Comparison of ENCODE assay signal across 1 cellular context in the genomic region with DNA sequence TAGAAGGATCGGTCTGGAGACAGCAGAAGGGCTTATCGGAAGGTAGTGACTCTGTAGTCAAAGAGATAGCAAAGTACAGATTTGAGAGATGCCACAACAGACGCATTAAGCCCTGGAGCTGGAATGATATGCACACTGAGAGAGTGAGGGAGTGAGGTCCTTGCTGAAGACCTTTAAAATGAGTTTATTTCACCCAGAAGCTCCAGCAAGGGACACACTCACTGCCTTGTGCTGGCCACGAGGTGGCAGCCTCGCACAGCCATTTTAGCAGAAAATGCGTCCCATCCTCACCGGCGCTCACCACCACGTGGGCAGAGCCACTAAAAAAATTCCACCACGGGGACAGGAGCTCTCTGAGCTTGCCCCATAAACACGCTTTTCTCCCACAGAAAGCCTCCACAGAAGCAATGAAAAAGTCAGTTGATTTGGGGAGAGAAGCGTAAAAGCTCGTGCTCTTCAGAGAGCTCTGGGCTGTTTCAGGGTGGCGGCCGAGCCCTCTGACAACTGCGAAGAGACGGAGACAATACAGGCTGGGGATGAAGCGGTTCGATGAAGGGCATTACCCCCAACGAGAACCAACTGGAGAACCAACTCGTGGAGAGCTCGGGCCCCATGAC.
TF ChIP-seq lines count a peak whose summit lies in the region.

No MANE protein-coding gene starts in this region.

TF ChIP-seq in HepG2, 621 proteins besides CTCF, POLR2A, EP300 and RAD21 (continued from another document and continues in another):
- TF ChIP-seq, protein P1, sequence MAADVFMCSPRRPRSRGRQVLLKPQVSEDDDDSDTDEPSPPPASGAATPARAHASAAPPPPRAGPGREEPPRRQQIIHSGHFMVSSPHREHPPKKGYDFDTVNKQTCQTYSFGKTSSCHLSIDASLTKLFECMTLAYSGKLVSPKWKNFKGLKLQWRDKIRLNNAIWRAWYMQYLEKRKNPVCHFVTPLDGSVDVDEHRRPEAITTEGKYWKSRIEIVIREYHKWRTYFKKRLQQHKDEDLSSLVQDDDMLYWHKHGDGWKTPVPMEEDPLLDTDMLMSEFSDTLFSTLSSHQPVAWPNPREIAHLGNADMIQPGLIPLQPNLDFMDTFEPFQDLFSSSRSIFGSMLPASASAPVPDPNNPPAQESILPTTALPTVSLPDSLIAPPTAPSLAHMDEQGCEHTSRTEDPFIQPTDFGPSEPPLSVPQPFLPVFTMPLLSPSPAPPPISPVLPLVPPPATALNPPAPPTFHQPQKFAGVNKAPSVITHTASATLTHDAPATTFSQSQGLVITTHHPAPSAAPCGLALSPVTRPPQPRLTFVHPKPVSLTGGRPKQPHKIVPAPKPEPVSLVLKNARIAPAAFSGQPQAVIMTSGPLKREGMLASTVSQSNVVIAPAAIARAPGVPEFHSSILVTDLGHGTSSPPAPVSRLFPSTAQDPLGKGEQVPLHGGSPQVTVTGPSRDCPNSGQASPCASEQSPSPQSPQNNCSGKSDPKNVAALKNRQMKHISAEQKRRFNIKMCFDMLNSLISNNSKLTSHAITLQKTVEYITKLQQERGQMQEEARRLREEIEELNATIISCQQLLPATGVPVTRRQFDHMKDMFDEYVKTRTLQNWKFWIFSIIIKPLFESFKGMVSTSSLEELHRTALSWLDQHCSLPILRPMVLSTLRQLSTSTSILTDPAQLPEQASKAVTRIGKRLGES (CRISPR knock-in tag; IDR thresholded peaks at IDR 0.05; ENCODE audit: borderline replicate concordance): no peak
- peak; percentile 87 for TF ChIP-seq MYC (CRISPR knock-in tag; IDR thresholded peaks at IDR 0.05; ENCODE audit: borderline replicate concordance)
- TF ChIP-seq ZNF446 (CRISPR knock-in tag; IDR thresholded peaks at IDR 0.05): no peak
- TF ChIP-seq KLF12 (CRISPR knock-in tag; IDR thresholded peaks at IDR 0.05; ENCODE audit: borderline replicate concordance): no peak
- 0 out of 2 replicates have a peak, but pooled peaks have one; percentile 15 for TF ChIP-seq ZFY (CRISPR knock-in tag; IDR thresholded peaks at IDR 0.05)
- TF ChIP-seq, protein P2, sequence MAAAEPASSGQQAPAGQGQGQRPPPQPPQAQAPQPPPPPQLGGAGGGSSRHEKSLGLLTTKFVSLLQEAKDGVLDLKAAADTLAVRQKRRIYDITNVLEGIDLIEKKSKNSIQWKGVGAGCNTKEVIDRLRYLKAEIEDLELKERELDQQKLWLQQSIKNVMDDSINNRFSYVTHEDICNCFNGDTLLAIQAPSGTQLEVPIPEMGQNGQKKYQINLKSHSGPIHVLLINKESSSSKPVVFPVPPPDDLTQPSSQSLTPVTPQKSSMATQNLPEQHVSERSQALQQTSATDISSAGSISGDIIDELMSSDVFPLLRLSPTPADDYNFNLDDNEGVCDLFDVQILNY (CRISPR knock-in tag; conservative IDR thresholded peaks at IDR 0.05): no peak
- TF ChIP-seq HNRNPUL1 (IDR thresholded peaks at IDR 0.05; ENCODE audit: low read depth, low read length): no peak
- TF ChIP-seq NKX3-1 (CRISPR knock-in tag; IDR thresholded peaks at IDR 0.05): no peak
- 0 out of 2 replicates have a peak, but pooled peaks have one; percentile 19 for TF ChIP-seq KMT2B (CRISPR knock-in tag; IDR thresholded peaks at IDR 0.05)
- no peak for TF ChIP-seq SRSF4 (IDR thresholded peaks at IDR 0.05; ENCODE audit: low read depth, low read length, poor library complexity, severe bottlenecking)
- TF ChIP-seq, protein P3, sequence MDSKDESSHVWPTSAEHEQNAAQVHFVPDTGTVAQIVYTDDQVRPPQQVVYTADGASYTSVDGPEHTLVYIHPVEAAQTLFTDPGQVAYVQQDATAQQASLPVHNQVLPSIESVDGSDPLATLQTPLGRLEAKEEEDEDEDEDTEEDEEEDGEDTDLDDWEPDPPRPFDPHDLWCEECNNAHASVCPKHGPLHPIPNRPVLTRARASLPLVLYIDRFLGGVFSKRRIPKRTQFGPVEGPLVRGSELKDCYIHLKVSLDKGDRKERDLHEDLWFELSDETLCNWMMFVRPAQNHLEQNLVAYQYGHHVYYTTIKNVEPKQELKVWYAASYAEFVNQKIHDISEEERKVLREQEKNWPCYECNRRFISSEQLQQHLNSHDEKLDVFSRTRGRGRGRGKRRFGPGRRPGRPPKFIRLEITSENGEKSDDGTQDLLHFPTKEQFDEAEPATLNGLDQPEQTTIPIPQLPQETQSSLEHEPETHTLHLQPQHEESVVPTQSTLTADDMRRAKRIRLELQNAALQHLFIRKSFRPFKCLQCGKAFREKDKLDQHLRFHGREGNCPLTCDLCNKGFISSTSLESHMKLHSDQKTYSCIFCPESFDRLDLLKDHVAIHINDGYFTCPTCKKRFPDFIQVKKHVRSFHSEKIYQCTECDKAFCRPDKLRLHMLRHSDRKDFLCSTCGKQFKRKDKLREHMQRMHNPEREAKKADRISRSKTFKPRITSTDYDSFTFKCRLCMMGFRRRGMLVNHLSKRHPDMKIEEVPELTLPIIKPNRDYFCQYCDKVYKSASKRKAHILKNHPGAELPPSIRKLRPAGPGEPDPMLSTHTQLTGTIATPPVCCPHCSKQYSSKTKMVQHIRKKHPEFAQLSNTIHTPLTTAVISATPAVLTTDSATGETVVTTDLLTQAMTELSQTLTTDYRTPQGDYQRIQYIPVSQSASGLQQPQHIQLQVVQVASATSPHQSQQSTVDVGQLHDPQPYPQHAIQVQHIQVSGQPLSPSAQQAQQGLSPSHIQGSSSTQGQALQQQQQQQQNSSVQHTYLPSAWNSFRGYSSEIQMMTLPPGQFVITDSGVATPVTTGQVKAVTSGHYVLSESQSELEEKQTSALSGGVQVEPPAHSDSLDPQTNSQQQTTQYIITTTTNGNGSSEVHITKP (CRISPR knock-in tag; IDR thresholded peaks at IDR 0.05; ENCODE audit: low read depth): no peak
- no peak for TF ChIP-seq ZNF263 (CRISPR knock-in tag; IDR thresholded peaks at IDR 0.05)
- TF ChIP-seq, protein P4, sequence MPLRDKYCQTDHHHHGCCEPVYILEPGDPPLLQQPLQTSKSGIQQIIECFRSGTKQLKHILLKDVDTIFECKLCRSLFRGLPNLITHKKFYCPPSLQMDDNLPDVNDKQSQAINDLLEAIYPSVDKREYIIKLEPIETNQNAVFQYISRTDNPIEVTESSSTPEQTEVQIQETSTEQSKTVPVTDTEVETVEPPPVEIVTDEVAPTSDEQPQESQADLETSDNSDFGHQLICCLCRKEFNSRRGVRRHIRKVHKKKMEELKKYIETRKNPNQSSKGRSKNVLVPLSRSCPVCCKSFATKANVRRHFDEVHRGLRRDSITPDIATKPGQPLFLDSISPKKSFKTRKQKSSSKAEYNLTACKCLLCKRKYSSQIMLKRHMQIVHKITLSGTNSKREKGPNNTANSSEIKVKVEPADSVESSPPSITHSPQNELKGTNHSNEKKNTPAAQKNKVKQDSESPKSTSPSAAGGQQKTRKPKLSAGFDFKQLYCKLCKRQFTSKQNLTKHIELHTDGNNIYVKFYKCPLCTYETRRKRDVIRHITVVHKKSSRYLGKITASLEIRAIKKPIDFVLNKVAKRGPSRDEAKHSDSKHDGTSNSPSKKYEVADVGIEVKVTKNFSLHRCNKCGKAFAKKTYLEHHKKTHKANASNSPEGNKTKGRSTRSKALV (CRISPR knock-in tag; IDR thresholded peaks at IDR 0.05): no peak
- TF ChIP-seq TAF1 (CRISPR knock-in tag; IDR thresholded peaks at IDR 0.05): no peak
- TF ChIP-seq ZZZ3 (CRISPR knock-in tag; IDR thresholded peaks at IDR 0.05; ENCODE audit: borderline replicate concordance): no peak
- no peak for TF ChIP-seq SOX13 (IDR thresholded peaks at IDR 0.05)
- peak in 1 of 2 experiments; percentile 13; a peak in 1 of 4 replicates for TF ChIP-seq SOX13 (CRISPR knock-in tag; conservative IDR thresholded peaks at IDR 0.05 in 1 of 2, IDR thresholded peaks at IDR 0.05 in 1 of 2)
- TF ChIP-seq ZNF766 (CRISPR knock-in tag; IDR thresholded peaks at IDR 0.05; ENCODE audit: borderline replicate concordance): no peak
- TF ChIP-seq SMAD9 (CRISPR knock-in tag; IDR thresholded peaks at IDR 0.05): no peak
- no peak for TF ChIP-seq ZNF484 (CRISPR knock-in tag; IDR thresholded peaks at IDR 0.05; ENCODE audit: borderline replicate concordance, low read depth)
- TF ChIP-seq ZNF841 (CRISPR knock-in tag; IDR thresholded peaks at IDR 0.05; ENCODE audit: borderline replicate concordance): no peak
- TF ChIP-seq SSRP1 (CRISPR knock-in tag; IDR thresholded peaks at IDR 0.05): peak; percentile 35; the same call in 1 of the 2 replicates
- TF ChIP-seq, protein P5, sequence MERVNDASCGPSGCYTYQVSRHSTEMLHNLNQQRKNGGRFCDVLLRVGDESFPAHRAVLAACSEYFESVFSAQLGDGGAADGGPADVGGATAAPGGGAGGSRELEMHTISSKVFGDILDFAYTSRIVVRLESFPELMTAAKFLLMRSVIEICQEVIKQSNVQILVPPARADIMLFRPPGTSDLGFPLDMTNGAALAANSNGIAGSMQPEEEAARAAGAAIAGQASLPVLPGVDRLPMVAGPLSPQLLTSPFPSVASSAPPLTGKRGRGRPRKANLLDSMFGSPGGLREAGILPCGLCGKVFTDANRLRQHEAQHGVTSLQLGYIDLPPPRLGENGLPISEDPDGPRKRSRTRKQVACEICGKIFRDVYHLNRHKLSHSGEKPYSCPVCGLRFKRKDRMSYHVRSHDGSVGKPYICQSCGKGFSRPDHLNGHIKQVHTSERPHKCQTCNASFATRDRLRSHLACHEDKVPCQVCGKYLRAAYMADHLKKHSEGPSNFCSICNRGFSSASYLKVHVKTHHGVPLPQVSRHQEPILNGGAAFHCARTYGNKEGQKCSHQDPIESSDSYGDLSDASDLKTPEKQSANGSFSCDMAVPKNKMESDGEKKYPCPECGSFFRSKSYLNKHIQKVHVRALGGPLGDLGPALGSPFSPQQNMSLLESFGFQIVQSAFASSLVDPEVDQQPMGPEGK (CRISPR knock-in tag; IDR thresholded peaks at IDR 0.05): no peak
- TF ChIP-seq PTBP1 (IDR thresholded peaks at IDR 0.05; ENCODE audit: low read depth, low read length, poor library complexity, severe bottlenecking): peak; percentile 49
- TF ChIP-seq, protein P6, sequence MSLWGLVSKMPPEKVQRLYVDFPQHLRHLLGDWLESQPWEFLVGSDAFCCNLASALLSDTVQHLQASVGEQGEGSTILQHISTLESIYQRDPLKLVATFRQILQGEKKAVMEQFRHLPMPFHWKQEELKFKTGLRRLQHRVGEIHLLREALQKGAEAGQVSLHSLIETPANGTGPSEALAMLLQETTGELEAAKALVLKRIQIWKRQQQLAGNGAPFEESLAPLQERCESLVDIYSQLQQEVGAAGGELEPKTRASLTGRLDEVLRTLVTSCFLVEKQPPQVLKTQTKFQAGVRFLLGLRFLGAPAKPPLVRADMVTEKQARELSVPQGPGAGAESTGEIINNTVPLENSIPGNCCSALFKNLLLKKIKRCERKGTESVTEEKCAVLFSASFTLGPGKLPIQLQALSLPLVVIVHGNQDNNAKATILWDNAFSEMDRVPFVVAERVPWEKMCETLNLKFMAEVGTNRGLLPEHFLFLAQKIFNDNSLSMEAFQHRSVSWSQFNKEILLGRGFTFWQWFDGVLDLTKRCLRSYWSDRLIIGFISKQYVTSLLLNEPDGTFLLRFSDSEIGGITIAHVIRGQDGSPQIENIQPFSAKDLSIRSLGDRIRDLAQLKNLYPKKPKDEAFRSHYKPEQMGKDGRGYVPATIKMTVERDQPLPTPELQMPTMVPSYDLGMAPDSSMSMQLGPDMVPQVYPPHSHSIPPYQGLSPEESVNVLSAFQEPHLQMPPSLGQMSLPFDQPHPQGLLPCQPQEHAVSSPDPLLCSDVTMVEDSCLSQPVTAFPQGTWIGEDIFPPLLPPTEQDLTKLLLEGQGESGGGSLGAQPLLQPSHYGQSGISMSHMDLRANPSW (CRISPR knock-in tag; IDR thresholded peaks at IDR 0.05; ENCODE audit: borderline replicate concordance): no peak
- TF ChIP-seq ZFP1 (CRISPR knock-in tag; IDR thresholded peaks at IDR 0.05): no peak
- no peak for TF ChIP-seq FOSL1 (CRISPR knock-in tag; IDR thresholded peaks at IDR 0.05; ENCODE audit: borderline replicate concordance)
- TF ChIP-seq ZNF382 (CRISPR knock-in tag; IDR thresholded peaks at IDR 0.05; ENCODE audit: borderline replicate concordance): no peak
- TF ChIP-seq KLF6 (CRISPR knock-in tag; IDR thresholded peaks at IDR 0.05): 0 out of 2 replicates have a peak, but pooled peaks have one; percentile 36
- TF ChIP-seq, protein P7, sequence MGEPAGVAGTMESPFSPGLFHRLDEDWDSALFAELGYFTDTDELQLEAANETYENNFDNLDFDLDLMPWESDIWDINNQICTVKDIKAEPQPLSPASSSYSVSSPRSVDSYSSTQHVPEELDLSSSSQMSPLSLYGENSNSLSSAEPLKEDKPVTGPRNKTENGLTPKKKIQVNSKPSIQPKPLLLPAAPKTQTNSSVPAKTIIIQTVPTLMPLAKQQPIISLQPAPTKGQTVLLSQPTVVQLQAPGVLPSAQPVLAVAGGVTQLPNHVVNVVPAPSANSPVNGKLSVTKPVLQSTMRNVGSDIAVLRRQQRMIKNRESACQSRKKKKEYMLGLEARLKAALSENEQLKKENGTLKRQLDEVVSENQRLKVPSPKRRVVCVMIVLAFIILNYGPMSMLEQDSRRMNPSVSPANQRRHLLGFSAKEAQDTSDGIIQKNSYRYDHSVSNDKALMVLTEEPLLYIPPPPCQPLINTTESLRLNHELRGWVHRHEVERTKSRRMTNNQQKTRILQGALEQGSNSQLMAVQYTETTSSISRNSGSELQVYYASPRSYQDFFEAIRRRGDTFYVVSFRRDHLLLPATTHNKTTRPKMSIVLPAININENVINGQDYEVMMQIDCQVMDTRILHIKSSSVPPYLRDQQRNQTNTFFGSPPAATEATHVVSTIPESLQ (CRISPR knock-in tag; conservative IDR thresholded peaks at IDR 0.05): no peak
- TF ChIP-seq, protein P8, sequence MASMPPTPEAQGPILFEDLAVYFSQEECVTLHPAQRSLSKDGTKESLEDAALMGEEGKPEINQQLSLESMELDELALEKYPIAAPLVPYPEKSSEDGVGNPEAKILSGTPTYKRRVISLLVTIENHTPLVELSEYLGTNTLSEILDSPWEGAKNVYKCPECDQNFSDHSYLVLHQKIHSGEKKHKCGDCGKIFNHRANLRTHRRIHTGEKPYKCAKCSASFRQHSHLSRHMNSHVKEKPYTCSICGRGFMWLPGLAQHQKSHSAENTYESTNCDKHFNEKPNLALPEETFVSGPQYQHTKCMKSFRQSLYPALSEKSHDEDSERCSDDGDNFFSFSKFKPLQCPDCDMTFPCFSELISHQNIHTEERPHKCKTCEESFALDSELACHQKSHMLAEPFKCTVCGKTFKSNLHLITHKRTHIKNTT (CRISPR knock-in tag; IDR thresholded peaks at IDR 0.05): no peak
- no peak for TF ChIP-seq ATRX (CRISPR knock-in tag; IDR thresholded peaks at IDR 0.05; ENCODE audit: borderline replicate concordance)
- TF ChIP-seq, protein P9, sequence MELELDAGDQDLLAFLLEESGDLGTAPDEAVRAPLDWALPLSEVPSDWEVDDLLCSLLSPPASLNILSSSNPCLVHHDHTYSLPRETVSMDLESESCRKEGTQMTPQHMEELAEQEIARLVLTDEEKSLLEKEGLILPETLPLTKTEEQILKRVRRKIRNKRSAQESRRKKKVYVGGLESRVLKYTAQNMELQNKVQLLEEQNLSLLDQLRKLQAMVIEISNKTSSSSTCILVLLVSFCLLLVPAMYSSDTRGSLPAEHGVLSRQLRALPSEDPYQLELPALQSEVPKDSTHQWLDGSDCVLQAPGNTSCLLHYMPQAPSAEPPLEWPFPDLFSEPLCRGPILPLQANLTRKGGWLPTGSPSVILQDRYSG (CRISPR knock-in tag; IDR thresholded peaks at IDR 0.05): no peak
- TF ChIP-seq CENPX (CRISPR knock-in tag; IDR thresholded peaks at IDR 0.05): no peak
- 0 out of 2 replicates have a peak, but pooled peaks have one; percentile 44 for TF ChIP-seq ZSCAN9 (CRISPR knock-in tag; IDR thresholded peaks at IDR 0.05; ENCODE audit: borderline replicate concordance)
